ENCODE assay signal across 12 cellular contexts in the genomic region with DNA sequence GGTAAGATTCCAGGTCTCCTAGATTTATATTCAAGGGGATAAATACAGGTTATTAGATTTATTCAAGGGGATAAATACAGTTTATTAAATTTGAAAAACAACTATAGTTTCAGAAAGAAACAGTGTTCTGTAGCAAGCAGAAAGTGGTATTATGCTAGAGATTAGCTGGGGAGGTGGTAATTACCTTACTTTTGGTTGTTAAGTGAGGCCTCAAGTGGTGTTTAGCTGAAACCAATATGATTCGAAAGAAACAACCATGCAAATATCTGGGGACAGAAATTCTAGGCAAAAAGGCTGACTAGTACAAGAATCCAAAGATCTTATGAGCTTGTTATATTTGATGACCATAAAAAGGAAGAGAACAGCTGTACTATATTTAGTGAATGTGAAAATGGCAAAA. TPM values are rescaled to one million over a fixed set of nuclear protein-coding genes. Genes with fewer than 3 reads are reported as not detected.
"Had no signal": no experiment of that assay in that cellular context is flagged by ENCODE, and none has a peak within 500 bp of the region (broad histone marks: within the 10 kb centered on the region; RNA-seq: fewer than 3 reads in every experiment).

No MANE protein-coding gene starts in this region.

- FAIRE-seq: HTR-8/SVneo had no signal

- H3K4me2 ChIP-seq: KMS-11 had no signal

- ATAC-seq: HCT116 had no signal

- H3K9me3 ChIP-seq: HAP-1 had no signal

- H2AFZ ChIP-seq: GM23248 had no signal

- H3K27ac ChIP-seq: GM23248, KMS-11 had no signal

- H3K36me3 ChIP-seq: HAP-1 had no signal

- DNase-seq: GM23248, GOT3, H7, HFFc6, IMR-90, KBM-7 had no signal

- H3K4me3 ChIP-seq: GM23248, HAP-1 had no signal

- H3K9ac ChIP-seq: GM23248, KMS-11 had no signal

- H3K4me1 ChIP-seq: HAP-1 had no signal

RNA-seq across cellular contexts. Expression of gene OR4N5, which starts 6.2 kb away (rescaled TPM):
- total RNA-seq: GM23248, H4, H7, HFFc6, HT-29, IMR-90 had no signal
- polyA plus RNA-seq: GM23248, IMR-90 had no signal

RNA-seq across cellular contexts. Expression of gene OR4K17, which starts 34.3 kb away (rescaled TPM):
- total RNA-seq: GM23248, H4, H7, HFFc6, HT-29, IMR-90 had no signal
- polyA plus RNA-seq: GM23248, IMR-90 had no signal

RNA-seq across cellular contexts. Expression of gene OR11G2, which starts 45.9 kb away (rescaled TPM):
- total RNA-seq: GM23248, H4, H7, HFFc6, HT-29, IMR-90 had no signal
- polyA plus RNA-seq: GM23248, IMR-90 had no signal
